In the genomic region with DNA sequence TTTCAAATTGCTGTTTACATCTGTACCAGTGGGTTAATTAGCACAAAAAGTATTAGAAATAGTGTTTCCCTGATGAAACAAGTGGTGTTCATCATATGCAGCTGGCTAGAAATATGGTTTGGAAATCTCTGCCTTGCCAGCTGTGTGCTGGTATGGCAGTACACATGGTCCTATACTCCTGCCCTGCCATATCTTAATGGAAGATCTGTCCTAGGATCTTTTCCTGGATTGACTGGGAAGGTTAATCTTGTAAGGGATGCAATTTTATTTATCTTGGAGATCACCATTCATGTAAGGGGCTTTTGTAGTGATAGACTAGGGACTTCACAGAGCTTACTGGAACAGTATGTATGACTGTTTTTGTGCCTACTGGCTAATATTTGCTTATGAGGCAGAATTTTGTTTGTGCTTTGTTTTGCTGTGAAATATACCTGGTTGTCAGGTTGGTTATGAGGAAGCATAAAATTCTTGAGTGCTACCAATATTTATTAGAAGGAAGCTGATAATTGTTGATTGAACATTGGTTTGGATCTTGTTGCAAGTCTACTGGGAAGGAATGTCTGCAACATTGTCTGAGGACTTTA, we compare ENCODE assay signal across 1 cellular context.
TF ChIP-seq lines count a peak whose summit lies in the region.

No MANE protein-coding gene starts in this region.

TF ChIP-seq in WTC11, 78 proteins besides CTCF, POLR2A, EP300 and RAD21 (continued from another document):
- TF ChIP-seq TEAD4 (CRISPR knock-in tag; IDR thresholded peaks at IDR 0.05), result no peak
- no peak for TF ChIP-seq NFATC4 (CRISPR knock-in tag; IDR thresholded peaks at IDR 0.05)
- TF ChIP-seq FOXK1 (CRISPR knock-in tag; IDR thresholded peaks at IDR 0.05), result no peak
TF ChIP-seq in WTC11: peak in this region for 0.
